In genomic region chr14:76908834-76909233, GRCh38 we compare ENCODE assay signal across 10 cellular contexts.
DNase-seq lines count a peak whose midpoint lies in the region; ATAC-seq lines count a peak whose summit lies in the region.
"Had no signal": no experiment of that assay in that cellular context is flagged by ENCODE, and none has a peak within 500 bp of the region (broad histone marks: within the 10 kb centered on the region; RNA-seq: fewer than 3 reads in every experiment).

No MANE protein-coding gene starts in this region.

- H3K4me1 Mint-ChIP-seq in activated naive CD4-positive, alpha-beta T cell treated with anti-CD3 and anti-CD28 coated beads, Interleukin-2, amount 10 ng/mL, durations not matched to agents 7 days and 5 days: peaks cover 69% of the 10 kb centered on the region
- peaks cover 37% of the 10 kb centered on the region for H3K4me1 Mint-ChIP-seq in stimulated activated memory B cell treated with anti-CD40 and anti-IgM and Interleukin-4, amounts not matched to agents 10 μg/mL and 1 μg/mL and 100 μg/mL, for 72 hours

- H3K27ac Mint-ChIP-seq in activated naive CD4-positive, alpha-beta T cell treated with anti-CD3 and anti-CD28 coated beads, Interleukin-2, amount 10 ng/mL, durations not matched to agents 7 days and 5 days: peak overlapping the region; percentile 95
- peak overlapping the region; percentile 82 for H3K27ac Mint-ChIP-seq in stimulated activated memory B cell treated with anti-CD40 and anti-IgM and Interleukin-4, amounts not matched to agents 10 μg/mL and 1 μg/mL and 100 μg/mL, for 72 hours

- peak; percentile 83 for DNase-seq in activated naive CD4-positive, alpha-beta T cell treated with anti-CD3 and anti-CD28 coated beads, Interleukin-2, amount 10 ng/mL, durations not matched to agents 7 days and 5 days
- no peak for DNase-seq in activated naive CD4-positive, alpha-beta T cell treated with Interleukin-2 at 50 U/mL for 16 hours
- DNase-seq in MV-4-11 (lab: John Stamatoyannopoulos, UW): peak; percentile 96
- DNase-seq in activated effector memory CD4-positive, alpha-beta T cell treated with anti-CD3 and anti-CD28 coated beads, Interleukin-2, amount 50 U/mL, for 16 hours: peak; percentile 73
- no peak for DNase-seq in NCI-H82 treated with DMSO at 0.1 percent for 48 hours (lab: John Stamatoyannopoulos, UW; ENCODE audit: unreplicated experiment)
- DNase-seq: COR-L47, retina had no signal

- peaks cover 6% of the 10 kb centered on the region for H3K9me3 Mint-ChIP-seq in activated naive CD4-positive, alpha-beta T cell treated with anti-CD3 and anti-CD28 coated beads, Interleukin-2, amount 10 ng/mL, durations not matched to agents 7 days and 5 days
- H3K9me3 Mint-ChIP-seq in stimulated activated memory B cell treated with anti-CD40 and anti-IgM and Interleukin-4, amounts not matched to agents 10 μg/mL and 1 μg/mL and 100 μg/mL, for 72 hours: peaks cover 5% of the 10 kb centered on the region

- ATAC-seq in stimulated activated memory B cell treated with anti-CD40 and anti-IgM and Interleukin-4, amounts not matched to agents 10 μg/mL and 1 μg/mL and 100 μg/mL, for 72 hours: peak; percentile 88
- no peak for ATAC-seq in GM18858 (IDR thresholded peaks at IDR 0.05; ENCODE audit: unreplicated experiment)
- no peak for ATAC-seq in HG02884 (IDR thresholded peaks at IDR 0.05; ENCODE audit: unreplicated experiment)

- H3K36me3 Mint-ChIP-seq in activated naive CD4-positive, alpha-beta T cell treated with anti-CD3 and anti-CD28 coated beads, Interleukin-2, amount 10 ng/mL, durations not matched to agents 7 days and 5 days: peaks cover 8% of the 10 kb centered on the region
- no peaks in the 10 kb centered on the region for H3K36me3 Mint-ChIP-seq in stimulated activated memory B cell treated with anti-CD40 and anti-IgM and Interleukin-4, amounts not matched to agents 10 μg/mL and 1 μg/mL and 100 μg/mL, for 72 hours

- CTCF ChIA-PET in activated naive CD4-positive, alpha-beta T cell treated with anti-CD3 and anti-CD28 coated beads, Interleukin-2, amount 10 ng/mL, durations not matched to agents 7 days and 5 days (lab: Charles Lee): interaction anchor here (0.6 to 15.5 kb wide), 8 partner anchors 30 to 351 kb away, joined by 3 to 273 read pairs (median 5); no protein-coding TSS in a partner anchor

- H3K4me3 Mint-ChIP-seq in activated naive CD4-positive, alpha-beta T cell treated with anti-CD3 and anti-CD28 coated beads, Interleukin-2, amount 10 ng/mL, durations not matched to agents 7 days and 5 days: peak overlapping the region; percentile 33
- H3K4me3 Mint-ChIP-seq in stimulated activated memory B cell treated with anti-CD40 and anti-IgM and Interleukin-4, amounts not matched to agents 10 μg/mL and 1 μg/mL and 100 μg/mL, for 72 hours: peak overlapping the region; percentile 19

- H3K27me3 Mint-ChIP-seq in activated naive CD4-positive, alpha-beta T cell treated with anti-CD3 and anti-CD28 coated beads, Interleukin-2, amount 10 ng/mL, durations not matched to agents 7 days and 5 days: peaks cover 10% of the 10 kb centered on the region
- no peaks in the 10 kb centered on the region for H3K27me3 Mint-ChIP-seq in stimulated activated memory B cell treated with anti-CD40 and anti-IgM and Interleukin-4, amounts not matched to agents 10 μg/mL and 1 μg/mL and 100 μg/mL, for 72 hours

Comparison
In these comparisons a context has a peak if more than half of its experiments do, and no peak if none do; other contexts are left out.
1. DNase-seq: peak in activated naive CD4-positive, alpha-beta T cell treated with anti-CD3 and anti-CD28 coated beads, Interleukin-2, amount 10 ng/mL, durations not matched to agents 7 days and 5 days (single experiment), MV-4-11 (single experiment) and activated effector memory CD4-positive, alpha-beta T cell treated with anti-CD3 and anti-CD28 coated beads, Interleukin-2, amount 50 U/mL, for 16 hours (single experiment); none in activated naive CD4-positive, alpha-beta T cell treated with Interleukin-2 at 50 U/mL for 16 hours (single experiment) and NCI-H82 treated with DMSO at 0.1 percent for 48 hours (single experiment).